In the genomic region with DNA sequence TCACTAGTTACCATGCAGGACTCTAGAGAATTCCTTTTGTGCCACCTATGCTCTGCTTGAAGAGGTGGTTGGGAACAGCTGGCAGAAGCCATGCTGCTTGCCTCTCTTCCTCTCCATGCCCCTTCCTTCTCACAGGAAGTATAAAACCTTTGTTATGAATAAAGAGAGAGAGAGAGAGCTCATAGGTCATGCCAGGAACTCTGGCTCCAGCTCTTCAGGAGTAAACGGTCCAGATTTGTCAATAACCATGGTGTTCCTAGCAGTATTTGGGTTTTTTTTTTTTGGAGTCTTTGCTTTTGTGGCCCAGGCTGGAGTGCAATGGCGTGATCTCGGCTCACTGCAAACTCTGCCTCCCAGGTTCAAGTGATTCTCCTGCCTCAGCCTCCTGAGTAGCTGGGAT, we compare ENCODE assay signal across 31 cellular contexts.
"Had no signal": no experiment of that assay in that cellular context is flagged by ENCODE, and none has a peak within 500 bp of the region (broad histone marks: within the 10 kb centered on the region; RNA-seq: fewer than 3 reads in every experiment).

No MANE protein-coding gene starts in this region.

- H3K9me3 Mint-ChIP-seq: activated B cell treated with CpG ODN at 0.5 μM for 24 hours; activated CD4-positive, alpha-beta memory T cell treated with anti-CD3 and anti-CD28 coated beads for 36 hours; activated CD4-positive, alpha-beta T cell treated with anti-CD3 and anti-CD28 coated beads, Interleukin-2, amount 10 ng/mL, durations not matched to agents 24 days and 14 days; activated naive CD4-positive, alpha-beta T cell treated with anti-CD3 and anti-CD28 coated beads for 36 hours; activated naive CD4-positive, alpha-beta T cell treated with anti-CD3 and anti-CD28 coated beads, Interleukin-2, amount 50 U/mL, for 24 hours; activated naive CD8-positive, alpha-beta T cell treated with anti-CD3 and anti-CD28 coated beads for 36 hours; activated naive CD8-positive, alpha-beta T cell treated with anti-CD3 and anti-CD28 coated beads, Interleukin-2, amount 50 U/mL, for 24 hours; activated T-helper 1 cell treated with anti-CD3 and anti-CD28 coated beads, Interleukin-12 subunit alpha, Interleukin-12 subunit beta, Interleukin-2, Interleukin-4 antibody, amounts not matched to agents 30 ng/mL and 10 ng/mL and 1 ng/mL, durations not matched to agents 14 hours and 24 hours and 36 hours; activated T-helper 2 cell treated with anti-CD3 and anti-CD28 coated beads, Interferon-gamma antibody, Interleukin-2, Interleukin-4, amounts not matched to agents 10 μg/mL and 5 μg/mL and 100 μg/mL, durations not matched to agents 14 hours and 24 hours and 36 hours; effector memory CD8-positive, alpha-beta T cell had no signal

- H3K36me3 ChIP-seq: adrenal gland, esophagus muscularis mucosa, gastrocnemius medialis, heart left ventricle, WERI-Rb-1 had no signal

- DNase-seq: activated B cell treated with CpG ODN at 0.5 μM for 24 hours; activated CD4-positive, alpha-beta memory T cell treated with anti-CD3 and anti-CD28 coated beads for 36 hours; activated CD4-positive, alpha-beta T cell treated with anti-CD3 and anti-CD28 coated beads for 36 hours; activated CD4-positive, alpha-beta T cell treated with anti-CD3 and anti-CD28 coated beads, Interleukin-2, amount 10 ng/mL, durations not matched to agents 24 days and 14 days; activated CD8-positive, alpha-beta memory T cell treated with anti-CD3 and anti-CD28 coated beads for 24 hours; activated effector memory CD4-positive, alpha-beta T cell treated with anti-CD3 and anti-CD28 coated beads, Interleukin-2, amount 50 U/mL, for 16 hours; activated naive CD4-positive, alpha-beta T cell treated with anti-CD3 and anti-CD28 coated beads for 36 hours; activated naive CD8-positive, alpha-beta T cell treated with anti-CD3 and anti-CD28 coated beads for 36 hours; activated naive CD8-positive, alpha-beta T cell treated with anti-CD3 and anti-CD28 coated beads, Interleukin-2, amount 50 U/mL, for 24 hours; activated T-cell treated with anti-CD3 and anti-CD28 coated beads, Interleukin-2, amount 50 U/mL, for 48 hours; adrenal gland; amygdala; aorta; body of pancreas; caudate nucleus; cortex of kidney; dermis blood vessel endothelial cell; effector CD4-positive, alpha-beta T cell; effector memory CD8-positive, alpha-beta T cell; erythroblast; foreskin keratinocyte; gastrocnemius medialis; glutamatergic neuron; heart left ventricle; T-helper 2 cell; WERI-Rb-1 had no signal

- H3K27ac ChIP-seq: adrenal gland, body of pancreas, esophagus muscularis mucosa, foreskin keratinocyte, gastrocnemius medialis, heart left ventricle, WERI-Rb-1 had no signal

- H3K4me3 Mint-ChIP-seq: activated B cell treated with CpG ODN at 0.5 μM for 24 hours; activated CD4-positive, alpha-beta memory T cell treated with anti-CD3 and anti-CD28 coated beads for 36 hours; activated CD4-positive, alpha-beta T cell treated with anti-CD3 and anti-CD28 coated beads for 36 hours; activated CD4-positive, alpha-beta T cell treated with anti-CD3 and anti-CD28 coated beads, Interleukin-2, amount 10 ng/mL, durations not matched to agents 24 days and 14 days; activated naive CD4-positive, alpha-beta T cell treated with anti-CD3 and anti-CD28 coated beads for 36 hours; activated naive CD4-positive, alpha-beta T cell treated with anti-CD3 and anti-CD28 coated beads, Interleukin-2, amount 50 U/mL, for 24 hours; activated naive CD8-positive, alpha-beta T cell treated with anti-CD3 and anti-CD28 coated beads for 36 hours; activated naive CD8-positive, alpha-beta T cell treated with anti-CD3 and anti-CD28 coated beads, Interleukin-2, amount 50 U/mL, for 24 hours; activated T-helper 1 cell treated with anti-CD3 and anti-CD28 coated beads, Interleukin-12 subunit alpha, Interleukin-12 subunit beta, Interleukin-2, Interleukin-4 antibody, amounts not matched to agents 30 ng/mL and 10 ng/mL and 1 ng/mL, durations not matched to agents 14 hours and 24 hours and 36 hours; effector memory CD8-positive, alpha-beta T cell had no signal

- H3K4me1 ChIP-seq: body of pancreas, esophagus muscularis mucosa, foreskin keratinocyte, gastrocnemius medialis had no signal

- ATAC-seq: activated CD4-positive, alpha-beta T cell treated with anti-CD3 and anti-CD28 coated beads for 36 hours; activated CD4-positive, CD25-positive, alpha-beta regulatory T cell treated with anti-CD3 and anti-CD28 coated beads, Interleukin-2, amount 50 U/mL, for 24 hours; activated naive CD8-positive, alpha-beta T cell treated with anti-CD3 and anti-CD28 coated beads, Interleukin-2, amount 50 U/mL, for 24 hours; body of pancreas; effector memory CD8-positive, alpha-beta T cell; foreskin keratinocyte; gastrocnemius medialis; heart left ventricle had no signal

- H3K27me3 ChIP-seq: adrenal gland, body of pancreas, esophagus muscularis mucosa, foreskin keratinocyte, gastrocnemius medialis, heart left ventricle had no signal

- H3K9me3 ChIP-seq: adrenal gland, body of pancreas, esophagus muscularis mucosa, gastrocnemius medialis, heart left ventricle had no signal

- H3K4me1 Mint-ChIP-seq: activated B cell treated with CpG ODN at 0.5 μM for 24 hours; activated CD4-positive, alpha-beta T cell treated with anti-CD3 and anti-CD28 coated beads for 36 hours; activated CD4-positive, alpha-beta T cell treated with anti-CD3 and anti-CD28 coated beads, Interleukin-2, amount 10 ng/mL, durations not matched to agents 24 days and 14 days; activated naive CD4-positive, alpha-beta T cell treated with anti-CD3 and anti-CD28 coated beads, Interleukin-2, amount 50 U/mL, for 24 hours; activated naive CD8-positive, alpha-beta T cell treated with anti-CD3 and anti-CD28 coated beads for 36 hours; activated naive CD8-positive, alpha-beta T cell treated with anti-CD3 and anti-CD28 coated beads, Interleukin-2, amount 50 U/mL, for 24 hours had no signal

- H3K27ac Mint-ChIP-seq: activated B cell treated with CpG ODN at 0.5 μM for 24 hours; activated CD4-positive, alpha-beta memory T cell treated with anti-CD3 and anti-CD28 coated beads for 36 hours; activated CD4-positive, alpha-beta T cell treated with anti-CD3 and anti-CD28 coated beads for 36 hours; activated CD4-positive, alpha-beta T cell treated with anti-CD3 and anti-CD28 coated beads, Interleukin-2, amount 10 ng/mL, durations not matched to agents 24 days and 14 days; activated naive CD4-positive, alpha-beta T cell treated with anti-CD3 and anti-CD28 coated beads for 36 hours; activated naive CD4-positive, alpha-beta T cell treated with anti-CD3 and anti-CD28 coated beads, Interleukin-2, amount 50 U/mL, for 24 hours; activated naive CD8-positive, alpha-beta T cell treated with anti-CD3 and anti-CD28 coated beads for 36 hours; activated naive CD8-positive, alpha-beta T cell treated with anti-CD3 and anti-CD28 coated beads, Interleukin-2, amount 50 U/mL, for 24 hours; activated T-helper 1 cell treated with anti-CD3 and anti-CD28 coated beads, Interleukin-12 subunit alpha, Interleukin-12 subunit beta, Interleukin-2, Interleukin-4 antibody, amounts not matched to agents 30 ng/mL and 10 ng/mL and 1 ng/mL, durations not matched to agents 14 hours and 24 hours and 36 hours; activated T-helper 2 cell treated with anti-CD3 and anti-CD28 coated beads, Interferon-gamma antibody, Interleukin-2, Interleukin-4, amounts not matched to agents 10 μg/mL and 5 μg/mL and 100 μg/mL, durations not matched to agents 14 hours and 24 hours and 36 hours had no signal

- H3K4me3 ChIP-seq: adrenal gland, body of pancreas, esophagus muscularis mucosa, gastrocnemius medialis, heart left ventricle had no signal

- H3K27me3 Mint-ChIP-seq: activated B cell treated with CpG ODN at 0.5 μM for 24 hours; activated CD4-positive, alpha-beta memory T cell treated with anti-CD3 and anti-CD28 coated beads for 36 hours; activated CD4-positive, alpha-beta T cell treated with anti-CD3 and anti-CD28 coated beads for 36 hours; activated CD4-positive, alpha-beta T cell treated with anti-CD3 and anti-CD28 coated beads, Interleukin-2, amount 10 ng/mL, durations not matched to agents 24 days and 14 days; activated naive CD4-positive, alpha-beta T cell treated with anti-CD3 and anti-CD28 coated beads, Interleukin-2, amount 50 U/mL, for 24 hours; activated naive CD8-positive, alpha-beta T cell treated with anti-CD3 and anti-CD28 coated beads for 36 hours; activated naive CD8-positive, alpha-beta T cell treated with anti-CD3 and anti-CD28 coated beads, Interleukin-2, amount 50 U/mL, for 24 hours; effector memory CD8-positive, alpha-beta T cell had no signal

- H3K36me3 Mint-ChIP-seq: activated CD4-positive, alpha-beta memory T cell treated with anti-CD3 and anti-CD28 coated beads for 36 hours; activated naive CD4-positive, alpha-beta T cell treated with anti-CD3 and anti-CD28 coated beads, Interleukin-2, amount 50 U/mL, for 24 hours; activated naive CD8-positive, alpha-beta T cell treated with anti-CD3 and anti-CD28 coated beads for 36 hours had no signal
